In the genomic region with DNA sequence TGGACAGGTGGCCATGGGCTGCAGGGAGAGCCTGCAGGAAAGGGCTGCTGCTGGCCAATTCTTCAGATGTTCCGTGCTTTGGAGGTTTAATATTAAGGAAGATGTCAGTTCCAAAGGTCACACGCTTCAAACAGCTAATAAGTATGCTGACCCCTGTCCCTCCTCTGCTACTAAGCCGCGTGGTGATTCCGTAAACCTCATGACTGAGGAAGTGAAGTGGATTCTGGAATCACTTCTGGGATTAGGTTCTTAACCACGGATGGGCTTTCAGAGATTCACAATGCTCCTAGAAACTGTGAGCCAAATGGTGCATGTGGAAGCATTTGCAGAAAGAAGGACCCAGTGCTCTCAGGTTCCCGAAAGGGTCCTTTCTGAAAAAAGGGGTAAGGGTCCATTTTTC, we compare ENCODE assay signal across 14 cellular contexts.
"Had no signal": no experiment of that assay in that cellular context is flagged by ENCODE, and none has a peak within 500 bp of the region (broad histone marks: within the 10 kb centered on the region; RNA-seq: fewer than 3 reads in every experiment).

No MANE protein-coding gene starts in this region.

- DNase-seq: activated CD4-positive, alpha-beta memory T cell treated with anti-CD3 and anti-CD28 coated beads, Interleukin-2, amount 10 ng/mL, durations not matched to agents 7 days and 5 days; activated CD4-positive, alpha-beta T cell treated with anti-CD3 and anti-CD28 coated beads for 36 hours; activated CD8-positive, alpha-beta memory T cell treated with anti-CD3 and anti-CD28 coated beads, Interleukin-2, amount 50 U/mL, for 4 hours; activated naive CD8-positive, alpha-beta T cell treated with anti-CD3 and anti-CD28 coated beads, Interleukin-2, amount 10 ng/mL, durations not matched to agents 7 days and 5 days; brain microvascular endothelial cell; effector memory CD8-positive, alpha-beta T cell; foreskin melanocyte; head of caudate nucleus; natural killer cell; T-cell; thyroid gland had no signal

- ATAC-seq: activated CD4-positive, alpha-beta T cell treated with anti-CD3 and anti-CD28 coated beads for 36 hours; effector memory CD8-positive, alpha-beta T cell; left lobe of liver; natural killer cell; stimulated activated memory B cell treated with anti-CD40 and anti-IgM and Interleukin-4, amounts not matched to agents 10 μg/mL and 1 μg/mL and 100 μg/mL, for 72 hours; T-cell had no signal

- H3K9me3 ChIP-seq: thyroid gland had no signal

- H3K27ac ChIP-seq: brain microvascular endothelial cell, SK-N-MC had no signal

- H3K36me3 ChIP-seq: brain microvascular endothelial cell had no signal

- H3K4me3 ChIP-seq: SK-N-MC, thyroid gland had no signal

- H3K27me3 ChIP-seq: brain microvascular endothelial cell, thyroid gland had no signal
